Comparison of ENCODE assay signal across 25 cellular contexts in the genomic region with DNA sequence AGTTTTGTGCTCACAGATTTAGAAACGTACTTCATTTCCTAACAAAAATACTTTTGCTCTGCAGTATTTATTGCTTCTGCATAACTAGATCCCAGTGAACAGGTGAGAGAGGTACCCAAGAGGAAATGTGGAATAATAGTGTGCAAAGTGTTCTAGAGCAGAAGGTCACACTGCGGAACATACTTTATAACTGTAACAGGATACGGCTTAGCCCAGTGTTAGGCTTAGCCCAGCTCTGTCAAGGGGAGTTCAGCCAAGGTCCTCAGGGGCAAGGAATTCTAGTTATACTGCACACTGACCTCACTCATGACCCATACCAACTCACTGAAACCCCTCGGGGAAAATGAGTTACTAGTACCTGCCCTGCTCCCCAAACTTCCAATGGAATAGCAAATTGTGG. TPM values are rescaled to one million over a fixed set of nuclear protein-coding genes. Genes with fewer than 3 reads are reported as not detected.
A peak's percentile ranks its signal among the peaks of the same experiment; 100 is the strongest.
DNase-seq lines count a peak whose midpoint lies in the region; ATAC-seq, FAIRE-seq and TF ChIP-seq lines count a peak whose summit lies in the region.
"Had no signal": no experiment of that assay in that cellular context is flagged by ENCODE, and none has a peak within 500 bp of the region (broad histone marks: within the 10 kb centered on the region; RNA-seq: fewer than 3 reads in every experiment).

No MANE protein-coding gene starts in this region.

- H3K27me3 ChIP-seq in skeletal muscle satellite cell (ENCODE audit: control insufficient read depth, insufficient read depth, low read length), result no peaks in the 10 kb centered on the region
- H3K27me3 ChIP-seq in right lobe of liver, result no peaks in the 10 kb centered on the region
- H3K27me3 ChIP-seq: foreskin keratinocyte had no signal

- intact Hi-C loops in right lobe of liver (cut with DNase I), result no loop called here

- DNase-seq in HEK293T (ENCODE audit: extremely low spot score) (peak; percentile 40), RCC 7860 (ENCODE audit: low spot score) (peak; percentile 15), kidney tubule cell (ENCODE audit: low spot score) (peak; percentile 49), right lobe of liver (no peak), midbrain (lab: John Stamatoyannopoulos, UW) (no peak)
- DNase-seq: activated CD4-positive, alpha-beta T cell treated with anti-CD3 and anti-CD28 coated beads, Interleukin-2, amount 50 U/mL, for 1 hour; activated naive CD8-positive, alpha-beta T cell treated with anti-CD3 and anti-CD28 coated beads, Interleukin-2, amount 10 ng/mL, durations not matched to agents 7 days and 5 days; CD8-positive, alpha-beta T cell; cerebellar nuclear complex; DMS79; effector CD4-positive, alpha-beta T cell; foreskin keratinocyte; GM23248; MM.1S; NCI-H1436 treated with DMSO at 0.1 percent for 48 hours; posterior cingulate gyrus; RPMI8226; SK-N-SH had no signal

- FAIRE-seq in RCC 7860 (lab: Jason Lieb, UNC), result no peak

- H3K9ac ChIP-seq in skeletal muscle satellite cell (ENCODE audit: low read depth, low read length), result no peak overlapping the region
- H3K9ac ChIP-seq: GM23248, SK-N-SH had no signal

- H3K9me3 ChIP-seq in skeletal muscle satellite cell (replicated peaks; ENCODE audit: low read length) (no peaks in the 10 kb centered on the region), right lobe of liver (no peaks in the 10 kb centered on the region)
- H3K9me3 ChIP-seq: SK-N-SH, thoracic aorta had no signal

- H3K4me1 ChIP-seq in skeletal muscle satellite cell (ENCODE audit: control insufficient read depth, insufficient read depth, low read length) (peaks cover 34% of the 10 kb centered on the region), right lobe of liver (no peaks in the 10 kb centered on the region)

- TF ChIP-seq CTCF in right lobe of liver (IDR thresholded peaks at IDR 0.05), result no peak

- POLR2A ChIA-PET in HEK293T (lab: Yijun Ruan, JAX), result interaction anchor here (0.6 to 1.2 kb wide), 3 partner anchors 56 to 70 kb away, joined by 3 to 4 read pairs (median 3); partner anchors contain the start of gene PTPN14

- peak overlapping the region; percentile 5 for H3K4me2 ChIP-seq in skeletal muscle satellite cell (ENCODE audit: low read length)
- H3K4me2 ChIP-seq: SK-N-SH, smooth muscle cell had no signal

- H3K4me3 ChIP-seq in skeletal muscle satellite cell (ENCODE audit: low read length), result no peak overlapping the region
- no peak overlapping the region for H3K4me3 ChIP-seq in right lobe of liver
- H3K4me3 ChIP-seq: GM23248, smooth muscle cell, thoracic aorta had no signal

- H3K36me3 ChIP-seq in skeletal muscle satellite cell (ENCODE audit: insufficient read depth, low read length) (peaks cover 12% of the 10 kb centered on the region), right lobe of liver (no peaks in the 10 kb centered on the region)
- H3K36me3 ChIP-seq: thoracic aorta had no signal

- no peak for TF ChIP-seq POLR2A in right lobe of liver (IDR thresholded peaks at IDR 0.05)

- CTCF ChIA-PET in HEK293T (lab: Yijun Ruan, JAX), result no interaction called here

- ATAC-seq in GM21529 (IDR thresholded peaks at IDR 0.05; ENCODE audit: unreplicated experiment) (no peak), right lobe of liver (no peak)
- ATAC-seq: activated T-helper 17 cell treated with anti-CD3 and anti-CD28 coated beads, Interleukin-2, amount 50 U/mL, for 72 hours; CD8-positive, alpha-beta T cell; foreskin keratinocyte; natural killer cell treated with Interleukin-12 subunit alpha and Interleukin-12 subunit beta and Interleukin-15 and Interleukin-18, amount 100 ng/mL, for 72 hours; stimulated activated memory B cell treated with anti-CD40 and anti-IgM and Interleukin-4, amounts not matched to agents 10 μg/mL and 1 μg/mL and 100 μg/mL, for 72 hours had no signal

- H3K27ac ChIP-seq in right lobe of liver, result no peak overlapping the region
- H3K27ac ChIP-seq: foreskin keratinocyte, GM23248 had no signal

- 58% methylated on average over 4 of the region's 4 CpGs for WGBS in right lobe of liver (ENCODE audit: insufficient coverage, low coverage, low lambda C conversion rate, missing lambda C conversion rate)

TF ChIP-seq in HEK293T, 16 proteins besides CTCF, POLR2A, EP300 and RAD21:
- no peak for TF ChIP-seq FOXK2 (IDR thresholded peaks at IDR 0.05)
- TF ChIP-seq CTBP1 (IDR thresholded peaks at IDR 0.05; ENCODE audit: borderline replicate concordance), result no peak
- TF ChIP-seq NFRKB (IDR thresholded peaks at IDR 0.05), result no peak
- TF ChIP-seq ELF4 (IDR thresholded peaks at IDR 0.05), result no peak
- TF ChIP-seq FOXA1 (IDR thresholded peaks at IDR 0.05), result no peak
- no peak for TF ChIP-seq SP1 (IDR thresholded peaks at IDR 0.05)
- TF ChIP-seq ARNT (IDR thresholded peaks at IDR 0.05), result no peak
- TF ChIP-seq HDGF (IDR thresholded peaks at IDR 0.05; ENCODE audit: borderline replicate concordance), result no peak
- TF ChIP-seq ZNF384 (IDR thresholded peaks at IDR 0.05), result no peak
- no peak for TF ChIP-seq LEF1 (IDR thresholded peaks at IDR 0.05; ENCODE audit: borderline replicate concordance)
- TF ChIP-seq SUZ12 (IDR thresholded peaks at IDR 0.05), result no peak
- TF ChIP-seq L3MBTL2 (conservative IDR thresholded peaks at IDR 0.05), result no peak
- no peak for TF ChIP-seq BHLHE40 (IDR thresholded peaks at IDR 0.05; ENCODE audit: borderline replicate concordance)
- TF ChIP-seq, protein P1, sequence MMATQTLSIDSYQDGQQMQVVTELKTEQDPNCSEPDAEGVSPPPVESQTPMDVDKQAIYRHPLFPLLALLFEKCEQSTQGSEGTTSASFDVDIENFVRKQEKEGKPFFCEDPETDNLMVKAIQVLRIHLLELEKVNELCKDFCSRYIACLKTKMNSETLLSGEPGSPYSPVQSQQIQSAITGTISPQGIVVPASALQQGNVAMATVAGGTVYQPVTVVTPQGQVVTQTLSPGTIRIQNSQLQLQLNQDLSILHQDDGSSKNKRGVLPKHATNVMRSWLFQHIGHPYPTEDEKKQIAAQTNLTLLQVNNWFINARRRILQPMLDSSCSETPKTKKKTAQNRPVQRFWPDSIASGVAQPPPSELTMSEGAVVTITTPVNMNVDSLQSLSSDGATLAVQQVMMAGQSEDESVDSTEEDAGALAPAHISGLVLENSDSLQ (IDR thresholded peaks at IDR 0.05), result no peak
- no peak for TF ChIP-seq FOXM1 (IDR thresholded peaks at IDR 0.05; ENCODE audit: borderline replicate concordance)

RNA-seq across cellular contexts. Expression of gene PTPN14, which starts 55.3 kb away (rescaled TPM):
- 45.9 and 50.2 TPM in 2 replicates for total RNA-seq in skeletal muscle satellite cell (2012; rRNA removed)
- total RNA-seq in right lobe of liver, result 1 to 10 TPM; 1.6 to 4.6 (median 2.1) TPM
- total RNA-seq: CD8-positive, alpha-beta T cell had no signal

Comparison
In these comparisons a context has a peak if more than half of its experiments do, and no peak if none do; other contexts are left out.
1. DNase-seq: peak in HEK293T (single experiment), RCC 7860 (single experiment) and kidney tubule cell (single experiment); none in right lobe of liver (0 of 3) and midbrain (single experiment).